Comparison of ENCODE assay signal across 12 cellular contexts in genomic region chr13:50715402-50716146, GRCh38.
DNase-seq lines count a peak whose midpoint lies in the region; ATAC-seq and FAIRE-seq lines count a peak whose summit lies in the region.
"Had no signal": no experiment of that assay in that cellular context is flagged by ENCODE, and none has a peak within 500 bp of the region (broad histone marks: within the 10 kb centered on the region; RNA-seq: fewer than 3 reads in every experiment).

No MANE protein-coding gene starts in this region.

- H3K4me1 Mint-ChIP-seq in activated naive CD8-positive, alpha-beta T cell treated with anti-CD3 and anti-CD28 coated beads, Interleukin-2, amount 10 ng/mL, durations not matched to agents 7 days and 5 days, result peaks cover 25% of the 10 kb centered on the region
- H3K4me1 Mint-ChIP-seq in activated naive CD8-positive, alpha-beta T cell treated with anti-CD3 and anti-CD28 coated beads, Interleukin-2, amount 50 U/mL, for 24 hours, result peaks cover 32% of the 10 kb centered on the region
- H3K4me1 Mint-ChIP-seq in memory B cell, result peaks cover 13% of the 10 kb centered on the region

- peaks cover 5% of the 10 kb centered on the region for H3K36me3 Mint-ChIP-seq in activated naive CD8-positive, alpha-beta T cell treated with anti-CD3 and anti-CD28 coated beads, Interleukin-2, amount 10 ng/mL, durations not matched to agents 7 days and 5 days
- H3K36me3 Mint-ChIP-seq in activated naive CD8-positive, alpha-beta T cell treated with anti-CD3 and anti-CD28 coated beads, Interleukin-2, amount 50 U/mL, for 24 hours (ENCODE audit: low read depth), result no peaks in the 10 kb centered on the region
- H3K36me3 Mint-ChIP-seq in memory B cell, result no peaks in the 10 kb centered on the region

- H3K36me3 ChIP-seq in esophagus (ENCODE audit: control insufficient read depth in 2 of 2, insufficient read depth in 2 of 2, low read length in 1 of 2), result no peaks in the 10 kb centered on the region

- no peaks in the 10 kb centered on the region for H3K4me1 ChIP-seq in esophagus (ENCODE audit: control insufficient read depth in 2 of 2, insufficient read depth in 2 of 2, low read length in 1 of 2)

- H3K4me3 Mint-ChIP-seq in activated naive CD8-positive, alpha-beta T cell treated with anti-CD3 and anti-CD28 coated beads, Interleukin-2, amount 10 ng/mL, durations not matched to agents 7 days and 5 days, result peak overlapping the region; percentile 41
- no peak overlapping the region for H3K4me3 Mint-ChIP-seq in activated naive CD8-positive, alpha-beta T cell treated with anti-CD3 and anti-CD28 coated beads, Interleukin-2, amount 50 U/mL, for 24 hours
- H3K4me3 Mint-ChIP-seq in memory B cell, result no peak overlapping the region

- POLR2A ChIA-PET in activated naive CD8-positive, alpha-beta T cell treated with anti-CD3 and anti-CD28 coated beads, Interleukin-2, amount 10 ng/mL, durations not matched to agents 7 days and 5 days (lab: Charles Lee), result interaction anchor here (2.9 kb wide), 1 partner anchor 196 kb away, joined by 11 read pairs; no protein-coding TSS in a partner anchor

- no peak overlapping the region for H3K4me3 ChIP-seq in esophagus (ENCODE audit: low read depth in 1 of 2, low read length in 2 of 2)

- H3K9me3 ChIP-seq in esophagus (ENCODE audit: control insufficient read depth in 2 of 2, insufficient read depth in 1 of 2, low read depth in 1 of 2, low read length in 1 of 2), result no peaks in the 10 kb centered on the region

- peaks cover 0 to 3% of the 10 kb centered on the region in 2 donors for H3K27me3 ChIP-seq in esophagus (ENCODE audit: control insufficient read depth in 1 of 2, insufficient read depth in 2 of 2, low read length in 2 of 2)

- peak overlapping the region; percentile 26 to 74 for H3K27ac ChIP-seq in esophagus (ENCODE audit: low read depth in 2 of 2, low read length in 1 of 2)

- H3K27me3 Mint-ChIP-seq in activated naive CD8-positive, alpha-beta T cell treated with anti-CD3 and anti-CD28 coated beads, Interleukin-2, amount 10 ng/mL, durations not matched to agents 7 days and 5 days, result peaks cover 14% of the 10 kb centered on the region
- H3K27me3 Mint-ChIP-seq in activated naive CD8-positive, alpha-beta T cell treated with anti-CD3 and anti-CD28 coated beads, Interleukin-2, amount 50 U/mL, for 24 hours, result peaks cover 8% of the 10 kb centered on the region
- no peaks in the 10 kb centered on the region for H3K27me3 Mint-ChIP-seq in memory B cell

- H3K9me3 Mint-ChIP-seq in activated naive CD8-positive, alpha-beta T cell treated with anti-CD3 and anti-CD28 coated beads, Interleukin-2, amount 10 ng/mL, durations not matched to agents 7 days and 5 days, result no peaks in the 10 kb centered on the region
- no peaks in the 10 kb centered on the region for H3K9me3 Mint-ChIP-seq in activated naive CD8-positive, alpha-beta T cell treated with anti-CD3 and anti-CD28 coated beads, Interleukin-2, amount 50 U/mL, for 24 hours
- H3K9me3 Mint-ChIP-seq in memory B cell, result no peaks in the 10 kb centered on the region

- ATAC-seq in activated naive CD8-positive, alpha-beta T cell treated with anti-CD3 and anti-CD28 coated beads, Interleukin-2, amount 10 ng/mL, durations not matched to agents 7 days and 5 days (ENCODE audit: low read depth), result no peak
- no peak for ATAC-seq in activated naive CD8-positive, alpha-beta T cell treated with anti-CD3 and anti-CD28 coated beads, Interleukin-2, amount 50 U/mL, for 24 hours
- ATAC-seq in memory B cell (ENCODE audit: low read depth), result no peak

- DNase-seq in activated naive CD8-positive, alpha-beta T cell treated with anti-CD3 and anti-CD28 coated beads, Interleukin-2, amount 10 ng/mL, durations not matched to agents 7 days and 5 days, result no peak
- no peak for DNase-seq in activated naive CD8-positive, alpha-beta T cell treated with anti-CD3 and anti-CD28 coated beads, Interleukin-2, amount 50 U/mL, for 24 hours
- no peak for DNase-seq in memory B cell (ENCODE audit: low spot score in 2 of 2)
- DNase-seq in ureter (ENCODE audit: low spot score), result peak; percentile 50
- DNase-seq in activated CD4-positive, alpha-beta T cell treated with anti-CD3 and anti-CD28 coated beads for 48 hours, result no peak
- DNase-seq in frontal cortex (ENCODE audit: low spot score in 2 of 2), result no peak
- DNase-seq in activated effector memory CD4-positive, alpha-beta T cell treated with anti-CD3 and anti-CD28 coated beads, Interleukin-2, amount 50 U/mL, for 16 hours, result no peak
- DNase-seq: 8988T; effector CD8-positive, alpha-beta T cell; MM.1S; retina had no signal

- 91 to 93% methylated on average over 14 of the region's 14 CpGs for WGBS in esophagus, 2 donors

- no peak overlapping the region for H3K27ac Mint-ChIP-seq in activated naive CD8-positive, alpha-beta T cell treated with anti-CD3 and anti-CD28 coated beads, Interleukin-2, amount 10 ng/mL, durations not matched to agents 7 days and 5 days
- no peak overlapping the region for H3K27ac Mint-ChIP-seq in activated naive CD8-positive, alpha-beta T cell treated with anti-CD3 and anti-CD28 coated beads, Interleukin-2, amount 50 U/mL, for 24 hours
- peak overlapping the region; percentile 48 for H3K27ac Mint-ChIP-seq in memory B cell

- FAIRE-seq in frontal cortex (lab: Jason Lieb, UNC), result no peak
